24 cellular contexts compared by ENCODE assay signal in the genomic region with DNA sequence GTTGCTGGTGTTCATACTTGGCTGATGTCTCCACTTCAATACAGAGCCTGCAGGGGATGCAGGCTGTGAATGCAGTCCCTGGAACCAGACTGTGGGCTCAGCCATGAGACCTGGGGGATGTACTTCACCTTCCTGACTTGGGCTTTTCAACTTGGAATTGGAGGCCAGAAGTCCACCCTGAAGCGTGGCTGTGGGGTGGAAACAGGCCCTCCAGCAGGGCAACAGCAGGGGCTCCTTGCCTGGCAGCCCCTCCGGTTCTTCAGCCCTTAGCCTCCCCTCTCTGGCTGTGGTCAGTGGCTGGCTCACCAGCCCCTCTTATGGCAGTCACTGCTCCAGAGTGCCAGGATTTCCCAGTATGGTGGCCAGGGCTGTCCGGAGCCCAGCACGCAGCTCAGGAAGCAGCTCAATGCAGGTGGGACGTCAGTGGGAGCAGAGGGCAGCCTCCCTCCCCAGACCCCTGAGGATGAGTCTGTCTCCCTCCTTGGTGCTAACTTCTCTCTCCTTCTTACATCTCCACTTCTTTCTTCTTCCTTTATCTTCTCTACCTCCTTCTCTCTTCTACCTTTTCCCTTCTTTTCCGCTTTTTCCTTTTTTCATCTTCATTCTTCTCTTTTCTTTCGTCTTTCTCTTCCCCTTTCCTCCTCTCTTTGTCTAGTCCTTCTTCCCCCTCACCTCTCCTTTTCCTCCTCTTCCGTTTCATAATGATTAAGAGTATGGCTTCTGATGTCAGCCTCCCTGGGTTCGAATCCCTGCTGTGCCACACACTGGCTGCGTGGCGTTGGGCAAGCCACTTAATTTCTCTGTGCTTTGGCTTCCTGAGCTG. TPM values are rescaled to one million over a fixed set of nuclear protein-coding genes. Genes with fewer than 3 reads are reported as not detected.
"Had no signal": no experiment of that assay in that cellular context is flagged by ENCODE, and none has a peak within 500 bp of the region (broad histone marks: within the 10 kb centered on the region; RNA-seq: fewer than 3 reads in every experiment).

No MANE protein-coding gene starts in this region.

- H3K27ac Mint-ChIP-seq: activated CD8-positive, alpha-beta T cell treated with anti-CD3 and anti-CD28 coated beads, Interleukin-2, amount 10 ng/mL, durations not matched to agents 7 days and 5 days; activated naive CD4-positive, alpha-beta T cell treated with anti-CD3 and anti-CD28 coated beads for 36 hours; activated naive CD8-positive, alpha-beta T cell; activated T-helper 1 cell treated with anti-CD3 and anti-CD28 coated beads, Interleukin-12 subunit alpha, Interleukin-12 subunit beta, Interleukin-2, Interleukin-4 antibody, amounts not matched to agents 30 ng/mL and 10 ng/mL and 1 ng/mL, durations not matched to agents 14 hours and 24 hours and 36 hours; T-helper 1 cell treated with Interleukin-12 subunit alpha and Interleukin-12 subunit beta and Interleukin-4 antibody, amounts not matched to agents 30 μg/mL and 1 μg/mL, for 36 hours had no signal

- FAIRE-seq: astrocyte, K562, RCC 7860 had no signal

- ATAC-seq: activated CD8-positive, alpha-beta T cell treated with anti-CD3 and anti-CD28 coated beads, Interleukin-2, amount 10 ng/mL, durations not matched to agents 7 days and 5 days; K562; PC-3 had no signal

- H3K9me3 Mint-ChIP-seq: activated naive CD4-positive, alpha-beta T cell treated with anti-CD3 and anti-CD28 coated beads for 36 hours; activated T-helper 1 cell treated with anti-CD3 and anti-CD28 coated beads, Interleukin-12 subunit alpha, Interleukin-12 subunit beta, Interleukin-2, Interleukin-4 antibody, amounts not matched to agents 30 ng/mL and 10 ng/mL and 1 ng/mL, durations not matched to agents 14 hours and 24 hours and 36 hours; T-helper 1 cell treated with Interleukin-12 subunit alpha and Interleukin-12 subunit beta and Interleukin-4 antibody, amounts not matched to agents 30 μg/mL and 1 μg/mL, for 36 hours had no signal

- H3K4me3 Mint-ChIP-seq: activated CD8-positive, alpha-beta T cell treated with anti-CD3 and anti-CD28 coated beads, Interleukin-2, amount 10 ng/mL, durations not matched to agents 7 days and 5 days; activated naive CD4-positive, alpha-beta T cell treated with anti-CD3 and anti-CD28 coated beads for 36 hours; activated naive CD8-positive, alpha-beta T cell; activated T-helper 1 cell treated with anti-CD3 and anti-CD28 coated beads, Interleukin-12 subunit alpha, Interleukin-12 subunit beta, Interleukin-2, Interleukin-4 antibody, amounts not matched to agents 30 ng/mL and 10 ng/mL and 1 ng/mL, durations not matched to agents 14 hours and 24 hours and 36 hours; T-helper 1 cell treated with Interleukin-12 subunit alpha and Interleukin-12 subunit beta and Interleukin-4 antibody, amounts not matched to agents 30 μg/mL and 1 μg/mL, for 36 hours had no signal

- DNase-seq: activated CD4-positive, alpha-beta T cell treated with anti-CD3 and anti-CD28 coated beads for 48 hours; activated CD4-positive, alpha-beta T cell treated with anti-CD3 and anti-CD28 coated beads, Interleukin-2, amount 50 U/mL, for 4 hours; activated CD4-positive, CD25-positive, alpha-beta regulatory T cell treated with anti-CD3 and anti-CD28 coated beads, Interleukin-2, amount 50 U/mL, for 72 hours; activated CD8-positive, alpha-beta memory T cell treated with anti-CD3 and anti-CD28 coated beads, Interleukin-2, amount 50 U/mL, for 48 hours; activated CD8-positive, alpha-beta T cell treated with anti-CD3 and anti-CD28 coated beads, Interleukin-2, amount 10 ng/mL, durations not matched to agents 7 days and 5 days; activated gamma-delta T cell; activated naive CD4-positive, alpha-beta T cell treated with anti-CD3 and anti-CD28 coated beads for 36 hours; activated T-cell treated with anti-CD3 and anti-CD28 coated beads, Interleukin-2, amount 50 U/mL, for 1 hour; amygdala; brain microvascular endothelial cell; Karpas-422; MM.1S; NCI-H1105; NCI-H1436; NCI-H510A treated with DMSO at 0.1 percent for 48 hours had no signal

- H3K36me3 ChIP-seq: brain microvascular endothelial cell, cardiac muscle cell, SJSA1 had no signal

- H3K27ac ChIP-seq: brain microvascular endothelial cell, cardiac muscle cell, SJSA1 had no signal

- H3K9me3 ChIP-seq: SJSA1 had no signal

- H3K4me3 ChIP-seq: cardiac muscle cell, K562, SJSA1 had no signal

- H3K36me3 Mint-ChIP-seq: activated naive CD8-positive, alpha-beta T cell had no signal

RNA-seq across cellular contexts. Expression of gene SLC52A3, which starts 45.3 kb away (rescaled TPM):
- total RNA-seq: activated CD8-positive, alpha-beta T cell treated with anti-CD3 and anti-CD28 coated beads, Interleukin-2, amount 10 ng/mL, durations not matched to agents 7 days and 5 days; activated naive CD4-positive, alpha-beta T cell treated with anti-CD3 and anti-CD28 coated beads for 36 hours; activated T-helper 1 cell treated with anti-CD3 and anti-CD28 coated beads, Interleukin-12 subunit alpha, Interleukin-12 subunit beta, Interleukin-2, Interleukin-4 antibody, amounts not matched to agents 30 ng/mL and 10 ng/mL and 1 ng/mL, durations not matched to agents 14 hours and 24 hours and 36 hours; SJSA1 had no signal

RNA-seq across cellular contexts. Expression of gene SCRT2, which starts 47.4 kb away (rescaled TPM):
- total RNA-seq: activated CD8-positive, alpha-beta T cell treated with anti-CD3 and anti-CD28 coated beads, Interleukin-2, amount 10 ng/mL, durations not matched to agents 7 days and 5 days; activated naive CD4-positive, alpha-beta T cell treated with anti-CD3 and anti-CD28 coated beads for 36 hours; activated T-helper 1 cell treated with anti-CD3 and anti-CD28 coated beads, Interleukin-12 subunit alpha, Interleukin-12 subunit beta, Interleukin-2, Interleukin-4 antibody, amounts not matched to agents 30 ng/mL and 10 ng/mL and 1 ng/mL, durations not matched to agents 14 hours and 24 hours and 36 hours; astrocyte; cardiac muscle cell; PC-3; SJSA1 had no signal
